ENCODE assay signal across 14 cellular contexts in the genomic region with DNA sequence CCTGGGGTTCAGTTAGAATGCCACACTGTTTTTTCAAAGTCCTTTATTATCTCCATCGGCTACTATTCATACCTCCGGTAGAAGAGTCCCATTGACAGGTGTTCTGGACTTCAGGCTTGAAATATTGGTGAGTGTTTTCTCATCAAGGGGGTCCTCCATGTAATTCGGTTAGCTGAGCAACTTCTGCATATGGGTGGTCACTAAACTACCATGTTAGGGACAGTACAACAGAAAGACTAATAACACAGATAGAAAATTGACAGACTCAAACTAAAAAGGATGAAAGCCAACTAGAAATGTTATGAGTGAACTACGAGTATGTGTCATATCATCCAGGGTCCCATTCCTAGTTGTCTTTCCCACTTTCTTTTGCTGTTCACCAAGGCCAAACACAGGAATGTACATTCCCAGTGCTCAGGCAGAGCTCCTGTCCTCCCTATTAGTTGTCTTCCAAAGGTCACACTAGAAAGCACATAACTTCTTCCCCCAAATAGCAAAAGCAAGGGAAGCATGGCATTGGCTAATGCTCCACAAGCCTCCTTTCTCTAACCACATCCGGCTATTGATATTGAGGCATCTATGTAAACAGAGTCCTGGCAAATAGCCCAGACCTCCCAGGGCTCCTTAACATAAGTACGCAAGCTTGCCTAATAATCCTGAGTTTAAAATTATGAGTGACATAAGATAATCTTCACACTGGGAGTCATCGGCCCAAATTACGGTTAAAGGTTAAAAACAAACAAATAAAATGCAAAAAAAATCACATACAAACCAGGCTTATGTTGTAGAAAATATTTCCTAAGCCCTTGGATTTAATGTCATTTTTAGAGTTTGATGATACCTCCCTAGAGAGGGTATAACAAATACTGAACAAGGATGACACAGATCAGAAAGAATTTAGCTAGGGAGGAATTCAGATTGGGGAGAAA. TPM values are rescaled to one million over a fixed set of nuclear protein-coding genes. Genes with fewer than 3 reads are reported as not detected.
DNase-seq lines count a peak whose midpoint lies in the region; ATAC-seq, FAIRE-seq and TF ChIP-seq lines count a peak whose summit lies in the region.
"Had no signal": no experiment of that assay in that cellular context is flagged by ENCODE, and none has a peak within 500 bp of the region (broad histone marks: within the 10 kb centered on the region; RNA-seq: fewer than 3 reads in every experiment).

No MANE protein-coding gene starts in this region.

- intact Hi-C loops in sciatic nerve (cut with DNase I), result no loop called here

- TF ChIP-seq CTCF in fibroblast of lung (conservative IDR thresholded peaks at IDR 0.05 in 1 of 2, IDR thresholded peaks at IDR 0.05 in 1 of 2; ENCODE audit: low read depth in 1 of 2, low read length in 2 of 2) (no peak), BE2C (IDR thresholded peaks at IDR 0.05; ENCODE audit: low read depth, low read length) (no peak)

- H3K4me3 ChIP-seq in fibroblast of lung (replicated peaks in 1 of 4; ENCODE audit: control extremely low read depth in 1 of 4, insufficient read depth in 1 of 4, low read depth in 3 of 4, low read length in 4 of 4) (no peak overlapping the region), BE2C (ENCODE audit: low read depth, low read length) (no peak overlapping the region)
- H3K4me3 ChIP-seq: HAP-1 had no signal

- H3K9me3 ChIP-seq in fibroblast of lung (ENCODE audit: control insufficient read depth, insufficient read depth, low read depth, low read length) (no peaks in the 10 kb centered on the region), BE2C (no peaks in the 10 kb centered on the region)
- H3K9me3 ChIP-seq: HAP-1 had no signal

- no peaks in the 10 kb centered on the region for H3K79me2 ChIP-seq in fibroblast of lung (ENCODE audit: control insufficient read depth, insufficient read depth, low read length)

- H2AFZ ChIP-seq in fibroblast of lung (ENCODE audit: low read length), result no peak overlapping the region

- H3K27me3 ChIP-seq in fibroblast of lung (ENCODE audit: control insufficient read depth, insufficient read depth, low read length), result no peaks in the 10 kb centered on the region
- no peaks in the 10 kb centered on the region for H3K27me3 ChIP-seq in BE2C

- H4K20me1 ChIP-seq in fibroblast of lung (ENCODE audit: control insufficient read depth, extremely low read depth, insufficient read depth, low read length), result no peaks in the 10 kb centered on the region

- H3K4me1 ChIP-seq in fibroblast of lung (ENCODE audit: control insufficient read depth, extremely low read depth, insufficient read depth, low read length), result peaks cover 7% of the 10 kb centered on the region
- no peaks in the 10 kb centered on the region for H3K4me1 ChIP-seq in BE2C

- DNase-seq in GM04503 (ENCODE audit: low read depth) (peak; percentile 61), RCC 7860 (ENCODE audit: low spot score) (peak; percentile 48), fibroblast of lung (ENCODE audit: low read depth in 2 of 2) (peak; percentile 63 to 93), sciatic nerve (ENCODE audit: low spot score) (peak; percentile 77), BE2C (no peak), hippocampal formation (lab: John Stamatoyannopoulos, UW) (no peak), iPS-NIHi11 (ENCODE audit: low spot score) (no peak)
- DNase-seq: activated CD4-positive, alpha-beta T cell treated with anti-CD3 and anti-CD28 coated beads for 48 hours; amygdala; NCI-H1048; trophoblast cell had no signal

- ATAC-seq in sciatic nerve (peak; percentile 80), GM19455 (IDR thresholded peaks at IDR 0.05; ENCODE audit: unreplicated experiment) (no peak)
- ATAC-seq: natural killer cell treated with Interleukin-12 subunit alpha and Interleukin-12 subunit beta and Interleukin-15 and Interleukin-18, amount 100 ng/mL, for 72 hours had no signal

- peak overlapping the region; percentile 27 for H3K4me2 ChIP-seq in fibroblast of lung (ENCODE audit: extremely low read depth, insufficient read depth, low read length)

- no peak overlapping the region for H3K9ac ChIP-seq in fibroblast of lung (ENCODE audit: insufficient read depth, low read length)

- H3K36me3 ChIP-seq in fibroblast of lung (ENCODE audit: control insufficient read depth, insufficient read depth, low read length) (no peaks in the 10 kb centered on the region), BE2C (no peaks in the 10 kb centered on the region)
- H3K36me3 ChIP-seq: HAP-1 had no signal

- no peak for FAIRE-seq in RCC 7860 (lab: Jason Lieb, UNC)

- H3K27ac ChIP-seq in fibroblast of lung (ENCODE audit: insufficient read depth, low read length), result peak overlapping the region; percentile 35

RNA-seq across cellular contexts. Expression of gene CCN2, which starts 13.2 kb away (rescaled TPM):
- 20.5 and 22.8 TPM in 2 replicates for total RNA-seq in fibroblast of lung
- polyA plus RNA-seq in fibroblast of lung, result 216 and 347 TPM in 2 replicates
- 268 and 404 TPM in 2 replicates for polyA plus RNA-seq in fibroblast of lung (2012)
- 155 and 204 TPM in 2 replicates for polyA minus RNA-seq in fibroblast of lung (ENCODE audit: low replicate concordance)
- total RNA-seq in sciatic nerve, result 176 TPM
- polyA plus RNA-seq in BE2C (2012; ENCODE audit: insufficient read depth, insufficient read length, low read depth), result 0.25 TPM
- total RNA-seq: natural killer cell treated with Interleukin-12 subunit alpha and Interleukin-12 subunit beta and Interleukin-15 and Interleukin-18, amount 100 ng/mL, for 72 hours had no signal

Comparison
In these comparisons a context has a peak if more than half of its experiments do, and no peak if none do; other contexts are left out.
1. DNase-seq: peak in GM04503 (single experiment), RCC 7860 (single experiment), fibroblast of lung (2 of 2) and sciatic nerve (single experiment); none in BE2C (single experiment), hippocampal formation (0 of 2) and iPS-NIHi11 (single experiment).